Comparison of ENCODE assay signal across 13 cellular contexts in genomic region chr12:50185496-50185895, GRCh38. TPM values are rescaled to one million over a fixed set of nuclear protein-coding genes. Genes with fewer than 3 reads are reported as not detected.
DNase-seq lines count a peak whose midpoint lies in the region; ATAC-seq and TF ChIP-seq lines count a peak whose summit lies in the region.
"Had no signal": no experiment of that assay in that cellular context is flagged by ENCODE, and none has a peak within 500 bp of the region (broad histone marks: within the 10 kb centered on the region; RNA-seq: fewer than 3 reads in every experiment).

No MANE protein-coding gene starts in this region.

- intact Hi-C loops in IMR-90 (cut with micrococcal nuclease), result no loop called here
- intact Hi-C loops in activated CD4-positive, alpha-beta memory T cell treated with anti-CD3 and anti-CD28 coated beads for 36 hours (cut with micrococcal nuclease), result loop anchor here (10.0 kb wide), 1 partner anchor 219 kb away; the partner anchor contains the start of gene LARP4

- peaks cover 25% of the 10 kb centered on the region for H3K9me1 ChIP-seq in IMR-90 (ENCODE audit: insufficient read depth, low read length)

- peak overlapping the region; percentile 84 for H2BK120ac ChIP-seq in IMR-90 (ENCODE audit: low read depth, low read length)

- peak overlapping the region; percentile 83 for H3K14ac ChIP-seq in IMR-90 (replicated peaks; ENCODE audit: low read depth, low read length)

- no peak for TF ChIP-seq RAD21 in IMR-90 (IDR thresholded peaks at IDR 0.05; ENCODE audit: low read length)

- peak overlapping the region; percentile 89 for H3K56ac ChIP-seq in IMR-90 (ENCODE audit: extremely low read depth, insufficient read depth, low read length)

- H3K36me3 ChIP-seq in IMR-90 (ENCODE audit: control insufficient read depth, insufficient read depth, low read length) (peaks cover 32% of the 10 kb centered on the region), gastroesophageal sphincter (peaks cover 0 to 34% of the 10 kb centered on the region in 2 donors)

- 0 out of 2 replicates have a peak, but pooled peaks cover 4% of the 10 kb centered on the region for H4K20me1 ChIP-seq in IMR-90 (ENCODE audit: insufficient read depth, low read length)

- H2BK5ac ChIP-seq in IMR-90 (ENCODE audit: low read depth, low read length, poor library complexity, severe bottlenecking), result peak overlapping the region; percentile 100

- no peak overlapping the region; the same call in 1 of the 2 replicates for H3K4me2 ChIP-seq in IMR-90 (ENCODE audit: low read depth, low read length)

- no peak for TF ChIP-seq EP300 in gastroesophageal sphincter (IDR thresholded peaks at IDR 0.05)

- H3K27me3 ChIP-seq in IMR-90 (ENCODE audit: control insufficient read depth, insufficient read depth, low read length) (no peaks in the 10 kb centered on the region), gastroesophageal sphincter (no peaks in the 10 kb centered on the region)

- H3K27ac ChIP-seq in IMR-90 (ENCODE audit: insufficient read depth, low read length) (peak overlapping the region; percentile 70; the same call in 1 of the 2 replicates), gastroesophageal sphincter (peak overlapping the region in 3 of 4 donors; percentile 28 to 40 (median 30))
- H3K27ac ChIP-seq: HL-60 had no signal

- H3K9me3 ChIP-seq in IMR-90 (ENCODE audit: control insufficient read depth, insufficient read depth, low read length) (no peaks in the 10 kb centered on the region), gastroesophageal sphincter (no peaks in the 10 kb centered on the region)

- peak overlapping the region; percentile 99 for H3K27ac Mint-ChIP-seq in activated CD4-positive, alpha-beta memory T cell treated with anti-CD3 and anti-CD28 coated beads for 36 hours
- peak overlapping the region; percentile 92 for H3K27ac Mint-ChIP-seq in stimulated activated effector memory CD8-positive, alpha-beta T cell treated with anti-CD3 and anti-CD28 coated beads, Interleukin-12 subunit alpha, Interleukin-12 subunit beta, amount 100 ng/mL, for 72 hours

- peaks cover 55% of the 10 kb centered on the region for H3K4me1 Mint-ChIP-seq in activated CD4-positive, alpha-beta memory T cell treated with anti-CD3 and anti-CD28 coated beads for 36 hours (ENCODE audit: low read depth)
- H3K4me1 Mint-ChIP-seq in stimulated activated effector memory CD8-positive, alpha-beta T cell treated with anti-CD3 and anti-CD28 coated beads, Interleukin-12 subunit alpha, Interleukin-12 subunit beta, amount 100 ng/mL, for 72 hours, result peaks cover 47% of the 10 kb centered on the region

- peak overlapping the region; percentile 96 for H4K91ac ChIP-seq in IMR-90 (ENCODE audit: insufficient read depth, low read depth, low read length)

- H2AFZ ChIP-seq in IMR-90 (replicated peaks; ENCODE audit: low read length, poor library complexity), result no peak overlapping the region

- H3K79me1 ChIP-seq in IMR-90 (ENCODE audit: low read depth in 1 of 2, low read length in 2 of 2), result peaks cover 23 to 61% of the 10 kb centered on the region in 2 experiments

- H3K4me1 ChIP-seq in IMR-90 (ENCODE audit: control insufficient read depth, insufficient read depth, low read length) (peaks cover 30% of the 10 kb centered on the region), gastroesophageal sphincter (peaks cover 0 to 41% (median 23%) of the 10 kb centered on the region in 3 donors)

- H2BK15ac ChIP-seq in IMR-90 (ENCODE audit: low read depth, low read length), result peak overlapping the region; percentile 64

- H3K4me3 Mint-ChIP-seq in activated CD4-positive, alpha-beta memory T cell treated with anti-CD3 and anti-CD28 coated beads for 36 hours, result no peak overlapping the region
- H3K4me3 Mint-ChIP-seq in stimulated activated effector memory CD8-positive, alpha-beta T cell treated with anti-CD3 and anti-CD28 coated beads, Interleukin-12 subunit alpha, Interleukin-12 subunit beta, amount 100 ng/mL, for 72 hours, result peak overlapping the region; percentile 48
- H3K4me3 Mint-ChIP-seq: T-cell had no signal

- H3K9me3 Mint-ChIP-seq in activated CD4-positive, alpha-beta memory T cell treated with anti-CD3 and anti-CD28 coated beads for 36 hours, result no peaks in the 10 kb centered on the region
- H3K9me3 Mint-ChIP-seq in stimulated activated effector memory CD8-positive, alpha-beta T cell treated with anti-CD3 and anti-CD28 coated beads, Interleukin-12 subunit alpha, Interleukin-12 subunit beta, amount 100 ng/mL, for 72 hours, result no peaks in the 10 kb centered on the region
- H3K9me3 Mint-ChIP-seq: T-cell had no signal

- POLR2A ChIA-PET in IMR-90 (lab: Charles Lee; ENCODE audit: unreplicated experiment), result interaction anchor here (0.8 kb wide), 1 partner anchor 18 kb away, joined by 3 read pairs; the partner anchor contains the start of gene CERS5
- POLR2A ChIA-PET in activated CD4-positive, alpha-beta memory T cell treated with anti-CD3 and anti-CD28 coated beads for 36 hours (lab: Charles Lee), result interaction anchor here (0.7 to 2.8 kb wide), 5 partner anchors 12 to 73 kb away, joined by 3 to 21 read pairs (median 3); no protein-coding TSS in a partner anchor

- in situ Hi-C loops in IMR-90 (cut with MboI; ENCODE audit: low sequenced_read_pairs), result no loop called here

- H4K5ac ChIP-seq in IMR-90 (ENCODE audit: low read depth, low read length), result peak overlapping the region; percentile 93

- dilution Hi-C loops in IMR-90 (cut with HindIII; ENCODE audit: low sequenced_read_pairs, unreplicated experiment), result no loop called here

- ATAC-seq in IMR-90 (ENCODE audit: low read depth), result no peak
- no peak for ATAC-seq in gastroesophageal sphincter
- no peak for ATAC-seq in stimulated activated effector memory CD8-positive, alpha-beta T cell treated with anti-CD3 and anti-CD28 coated beads, Interleukin-12 subunit alpha, Interleukin-12 subunit beta, amount 100 ng/mL, for 72 hours
- ATAC-seq in GM19397 (IDR thresholded peaks at IDR 0.05; ENCODE audit: unreplicated experiment), result no peak
- ATAC-seq: GM12878, T-cell had no signal

- H4K8ac ChIP-seq in IMR-90 (ENCODE audit: low read depth in 2 of 2, low read length in 2 of 2), result peak overlapping the region; percentile 78 to 86

- H3K23ac ChIP-seq in IMR-90 (ENCODE audit: low read depth, low read length), result peak overlapping the region; percentile 89

- H3K27me3 Mint-ChIP-seq in activated CD4-positive, alpha-beta memory T cell treated with anti-CD3 and anti-CD28 coated beads for 36 hours, result no peaks in the 10 kb centered on the region
- H3K27me3 Mint-ChIP-seq: T-cell had no signal

- peak overlapping the region; percentile 27; the same call in 1 of the 2 replicates for H3K9ac ChIP-seq in IMR-90 (ENCODE audit: low read depth, low read length)

- peak overlapping the region; percentile 48 for H2AK5ac ChIP-seq in IMR-90 (ENCODE audit: low read depth, low read length)

- CTCF ChIA-PET in IMR-90 (lab: Yijun Ruan, JAX), result no interaction called here
- CTCF ChIA-PET in activated CD4-positive, alpha-beta memory T cell treated with anti-CD3 and anti-CD28 coated beads for 36 hours (lab: Charles Lee), result interaction anchor here (1.1 to 2.4 kb wide), 6 partner anchors 10 to 74 kb away, joined by 3 to 15 read pairs (median 3); partner anchors contain the start of genes CERS5 and COX14

- BruUV-seq in IMR-90 (replicated peaks; lab: Mats Ljungman, UMichigan), result no TSS peak

- DNase-seq in IMR-90, result no peak
- DNase-seq in activated CD4-positive, alpha-beta memory T cell treated with anti-CD3 and anti-CD28 coated beads for 36 hours, result no peak
- no peak for DNase-seq in stimulated activated effector memory CD8-positive, alpha-beta T cell treated with anti-CD3 and anti-CD28 coated beads, Interleukin-12 subunit alpha, Interleukin-12 subunit beta, amount 100 ng/mL, for 72 hours (ENCODE audit: low spot score in 2 of 2)
- DNase-seq in DMS 273 treated with DMSO at 0.1 percent for 48 hours (lab: John Stamatoyannopoulos, UW), result no peak
- no peak for DNase-seq in epidermal melanocyte (ENCODE audit: insufficient read length, low spot score)
- DNase-seq: foreskin melanocyte, NCI-H748 treated with DMSO at 0.1 percent for 48 hours, posterior cingulate gyrus, T-cell had no signal

- peaks cover 47% of the 10 kb centered on the region for H3K36me3 Mint-ChIP-seq in activated CD4-positive, alpha-beta memory T cell treated with anti-CD3 and anti-CD28 coated beads for 36 hours
- H3K36me3 Mint-ChIP-seq in stimulated activated effector memory CD8-positive, alpha-beta T cell treated with anti-CD3 and anti-CD28 coated beads, Interleukin-12 subunit alpha, Interleukin-12 subunit beta, amount 100 ng/mL, for 72 hours, result peaks cover 80% of the 10 kb centered on the region

- H3K4ac ChIP-seq in IMR-90 (ENCODE audit: low read depth, low read length), result peak overlapping the region; percentile 93

- no peak for TF ChIP-seq POLR2A in IMR-90 (IDR thresholded peaks at IDR 0.05; ENCODE audit: low read depth, low read length)
- no peak for TF ChIP-seq POLR2A in gastroesophageal sphincter (IDR thresholded peaks at IDR 0.05)

- TF ChIP-seq CTCF in IMR-90 (conservative IDR thresholded peaks at IDR 0.05; ENCODE audit: low read depth, low read length), result no peak
- no peak for TF ChIP-seq CTCF in gastroesophageal sphincter (IDR thresholded peaks at IDR 0.05)

- H2AK9ac ChIP-seq in IMR-90 (replicated peaks; ENCODE audit: low read depth, low read length, poor library complexity), result no peak overlapping the region

- peak overlapping the region; percentile 72 for H2BK20ac ChIP-seq in IMR-90 (ENCODE audit: low read depth, low read length)

- WGBS in IMR-90 (ENCODE audit: extremely low coverage in 2 of 2, insufficient read length in 1 of 2), 2 experiments, result no CpG with 5 or more reads among the region's 3 CpGs
- WGBS in gastroesophageal sphincter (ENCODE audit: low coverage in 1 of 2), 2 donors, result 51 to 87% methylated on average over 3 of the region's 3 CpGs

- H3K4me3 ChIP-seq in IMR-90 (ENCODE audit: insufficient read depth, low read depth, low read length) (no peak overlapping the region), gastroesophageal sphincter (no peak overlapping the region)
- H3K4me3 ChIP-seq: GM12878 had no signal

- H3K18ac ChIP-seq in IMR-90 (ENCODE audit: low read depth, low read length), result peak overlapping the region; percentile 90

TF ChIP-seq in IMR-90, 13 proteins besides CTCF, POLR2A, EP300 and RAD21 (continues in another document):
- no peak for TF ChIP-seq MAFK (IDR thresholded peaks at IDR 0.05; ENCODE audit: low read depth, low read length)
- TF ChIP-seq USF2 (IDR thresholded peaks at IDR 0.05; ENCODE audit: low read depth, low read length), result no peak

RNA-seq across cellular contexts. Expression of gene CERS5, which starts 18.3 kb away (rescaled TPM):
- 40.3 and 47.5 TPM in 2 replicates for total RNA-seq in IMR-90 (2012; rRNA removed)
- polyA plus RNA-seq in IMR-90 (2012; rRNA removed), result 58.7 and 60.3 TPM in 2 replicates
- polyA plus RNA-seq in IMR-90 (2012; cell fraction: cytosol; rRNA removed), result 23.0 and 33.3 TPM in 2 replicates
- polyA plus RNA-seq in IMR-90 (2012; cell fraction: nucleus; rRNA removed; ENCODE audit: low replicate concordance), result 45.5 and 156 TPM in 2 replicates
- total RNA-seq in activated CD4-positive, alpha-beta memory T cell treated with anti-CD3 and anti-CD28 coated beads for 36 hours, result 10 to 100 TPM; 59.5 to 63.0 TPM
- 10 to 100 TPM; 23.4 to 27.9 (median 26.4) TPM for total RNA-seq in gastroesophageal sphincter
